In the genomic region with DNA sequence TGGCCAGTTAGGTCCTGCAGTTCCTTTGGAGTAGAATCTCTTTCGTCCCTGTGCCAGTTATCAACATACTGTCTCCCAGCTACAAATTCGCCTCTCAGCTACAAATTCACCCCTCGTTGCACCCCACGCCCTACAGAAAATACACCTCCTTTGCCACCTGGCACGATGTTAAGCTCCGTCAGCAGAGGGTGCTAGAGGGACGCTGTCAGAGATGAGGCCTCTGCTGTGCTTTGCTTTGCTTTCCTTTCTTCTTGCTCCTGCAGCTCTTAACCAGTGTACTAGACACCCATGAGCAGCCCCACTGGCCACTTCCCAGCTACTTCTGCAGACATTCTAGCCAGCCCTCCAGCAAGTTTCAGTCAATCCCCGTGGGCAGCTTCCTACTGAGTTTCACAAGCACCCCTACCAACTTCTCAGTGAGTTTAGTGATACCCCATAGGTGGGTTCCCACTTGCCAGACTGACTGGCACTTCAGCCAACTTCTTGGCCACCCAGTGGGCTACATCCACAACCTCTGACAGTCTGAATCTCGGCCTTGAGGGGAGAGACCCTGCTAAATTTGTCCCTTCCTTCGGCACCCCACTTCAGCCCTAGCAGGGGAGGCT, we compare ENCODE assay signal across 8 cellular contexts. TPM values are rescaled to one million over a fixed set of nuclear protein-coding genes. Genes with fewer than 3 reads are reported as not detected.
DNase-seq lines count a peak whose midpoint lies in the region; ATAC-seq, FAIRE-seq and TF ChIP-seq lines count a peak whose summit lies in the region.

No MANE protein-coding gene starts in this region.

- CTCF ChIA-PET in naive thymus-derived CD4-positive, alpha-beta T cell (lab: Charles Lee) = interaction anchor here (0.8 to 2.2 kb wide), 21 partner anchors 9 to 263 kb away, joined by 3 to 18 read pairs (median 4); partner anchors contain the start of genes CFAP99 and ZFYVE28

- H3K4me1 Mint-ChIP-seq in naive thymus-derived CD4-positive, alpha-beta T cell = peaks cover 0 to 17% (median 6%) of the 10 kb centered on the region in 7 donors

- no peaks in the 10 kb centered on the region for H3K9me3 Mint-ChIP-seq in naive thymus-derived CD4-positive, alpha-beta T cell

- H3F3A ChIP-seq in OCI-LY1 (ENCODE audit: insufficient read depth, low read length) = no peaks in the 10 kb centered on the region

- H3K9me2 ChIP-seq in OCI-LY1 (ENCODE audit: low read depth, low read length) = no peaks in the 10 kb centered on the region

- peak; percentile 77 for FAIRE-seq in G401.6 (lab: Jason Lieb, UNC)

- no peak overlapping the region for H2AFZ ChIP-seq in OCI-LY1 (ENCODE audit: low read length)

- DNase-seq in HS-5 (ENCODE audit: low read depth) (peak; percentile 32), activated T-cell treated with anti-CD3 and anti-CD28 coated beads for 24 hours (ENCODE audit: low read depth) (peak; percentile 72)
- peak; percentile 61 to 84 (median 76) for DNase-seq in naive thymus-derived CD4-positive, alpha-beta T cell
- peak; percentile 28 to 57 for DNase-seq in stimulated activated CD8-positive, alpha-beta memory T cell treated with anti-CD3 and anti-CD28 coated beads, Interleukin-7, amount 100 ng/mL, for 48 hours (ENCODE audit: extremely low read depth in 1 of 2, low read depth in 1 of 2)

- H3K36me3 Mint-ChIP-seq in naive thymus-derived CD4-positive, alpha-beta T cell = no peaks in the 10 kb centered on the region

- H3K4me2 ChIP-seq in OCI-LY1 (ENCODE audit: low read length) = no peak overlapping the region

- POLR2A ChIA-PET in naive thymus-derived CD4-positive, alpha-beta T cell (lab: Charles Lee) = interaction anchor here (0.8 to 1.6 kb wide), 3 partner anchors 42 to 248 kb away, joined by 3 to 5 read pairs (median 3); partner anchors contain the start of genes MXD4 and RNF4

- H3K79me2 ChIP-seq in OCI-LY1 (ENCODE audit: insufficient read depth, low read length) = no peaks in the 10 kb centered on the region

- no peak overlapping the region for H3K27ac ChIP-seq in OCI-LY1 (ENCODE audit: low read depth, low read length, poor library complexity, severe bottlenecking)
- no peak overlapping the region for H3K27ac ChIP-seq in naive thymus-derived CD4-positive, alpha-beta T cell (ENCODE audit: low read depth, low read length)

- no peak overlapping the region for H3K4me3 ChIP-seq in OCI-LY1 (ENCODE audit: low read depth, low read length, poor library complexity, severe bottlenecking)
- no peak overlapping the region for H3K4me3 ChIP-seq in naive thymus-derived CD4-positive, alpha-beta T cell (ENCODE audit: low read length)

- H3K4me3 Mint-ChIP-seq in naive thymus-derived CD4-positive, alpha-beta T cell = no peak overlapping the region

- no peaks in the 10 kb centered on the region for H3K9me3 ChIP-seq in OCI-LY1 (ENCODE audit: low read length)
- no peaks in the 10 kb centered on the region for H3K9me3 ChIP-seq in naive thymus-derived CD4-positive, alpha-beta T cell (ENCODE audit: control insufficient read depth in 2 of 3, low read length in 3 of 3)

- intact Hi-C loops in naive thymus-derived CD4-positive, alpha-beta T cell (cut with micrococcal nuclease) = loop anchor here (1.0 kb wide), 8 partner anchors 22 to 315 kb away; partner anchors contain the start of genes CFAP99 (in 1 of the 2), HAUS3 (in 1 of the 2), POLN (in 1 of the 2) and ZFYVE28 (in 1 of the 2)

- peak; percentile 68 for TF ChIP-seq CTCF in OCI-LY1 (IDR thresholded peaks at IDR 0.05; ENCODE audit: low read length)

- no peaks in the 10 kb centered on the region for H3K4me1 ChIP-seq in OCI-LY1 (ENCODE audit: insufficient read depth, low read length, severe bottlenecking)
- peaks cover 0 to 7% of the 10 kb centered on the region in 2 donors for H3K4me1 ChIP-seq in naive thymus-derived CD4-positive, alpha-beta T cell (ENCODE audit: control insufficient read depth in 2 of 2, insufficient read depth in 2 of 2, low read length in 2 of 2)

- H3K27ac Mint-ChIP-seq in naive thymus-derived CD4-positive, alpha-beta T cell = peak overlapping the region in 2 of 9 donors; percentile 6 to 29

- no peaks in the 10 kb centered on the region for H4K20me1 ChIP-seq in OCI-LY1 (ENCODE audit: insufficient read depth, low read length)

- H3K27me3 Mint-ChIP-seq in naive thymus-derived CD4-positive, alpha-beta T cell = no peaks in the 10 kb centered on the region

- H3K36me3 ChIP-seq in OCI-LY1 (ENCODE audit: insufficient read depth, low read length) = no peaks in the 10 kb centered on the region
- H3K36me3 ChIP-seq in naive thymus-derived CD4-positive, alpha-beta T cell (ENCODE audit: control insufficient read depth in 2 of 3, insufficient read depth in 3 of 3, low read length in 3 of 3) = peaks cover 0 to 14% (median 0%) of the 10 kb centered on the region in 3 experiments

- ATAC-seq in esophagus mucosa = peak; percentile 82
- peak; percentile 96 for ATAC-seq in naive thymus-derived CD4-positive, alpha-beta T cell
- ATAC-seq in GM21528 (IDR thresholded peaks at IDR 0.05; ENCODE audit: low FRiP score, unreplicated experiment) = no peak

- H3K27me3 ChIP-seq in OCI-LY1 (ENCODE audit: insufficient read depth, low read length) = no peaks in the 10 kb centered on the region
- no peaks in the 10 kb centered on the region for H3K27me3 ChIP-seq in naive thymus-derived CD4-positive, alpha-beta T cell (ENCODE audit: control insufficient read depth in 2 of 2, insufficient read depth in 2 of 2, low read length in 2 of 2)

- no peak overlapping the region for H3K9ac ChIP-seq in OCI-LY1 (ENCODE audit: low read length)

RNA-seq across cellular contexts. Expression of gene HAUS3, which starts 21.8 kb away (rescaled TPM):
- total RNA-seq in esophagus mucosa = 5.7 TPM
- 10 to 100 TPM; 24.4 to 88.2 (median 34.1) TPM for total RNA-seq in naive thymus-derived CD4-positive, alpha-beta T cell
- 10 to 100 TPM; 18.5 to 25.9 TPM for polyA plus RNA-seq in naive thymus-derived CD4-positive, alpha-beta T cell

RNA-seq across cellular contexts. Expression of gene POLN, which starts 21.8 kb away (rescaled TPM):
- 1.1 TPM for total RNA-seq in esophagus mucosa
- 1 to 10 TPM; 2.4 to 5.4 (median 3.2) TPM for total RNA-seq in naive thymus-derived CD4-positive, alpha-beta T cell
- under 1 TPM; 0.17 to 0.95 TPM for polyA plus RNA-seq in naive thymus-derived CD4-positive, alpha-beta T cell

RNA-seq across cellular contexts. Expression of gene MXD4, which starts 41.8 kb away (rescaled TPM):
- total RNA-seq in esophagus mucosa = 21.1 TPM
- 100 to 1,000 TPM in 1 of 5 experiments, 10 to 100 TPM in 4; 25.6 to 106 (median 46.0) TPM for total RNA-seq in naive thymus-derived CD4-positive, alpha-beta T cell
- polyA plus RNA-seq in naive thymus-derived CD4-positive, alpha-beta T cell = 10 to 100 TPM; 18.9 to 25.4 TPM
